In genomic region chr11:42890773-42891172, GRCh38 we compare ENCODE assay signal across 18 cellular contexts.
A peak's percentile ranks its signal among the peaks of the same experiment; 100 is the strongest.
DNase-seq lines count a peak whose midpoint lies in the region; FAIRE-seq and TF ChIP-seq lines count a peak whose summit lies in the region.
"Had no signal": no experiment of that assay in that cellular context is flagged by ENCODE, and none has a peak within 500 bp of the region (broad histone marks: within the 10 kb centered on the region; RNA-seq: fewer than 3 reads in every experiment).

No MANE protein-coding gene starts in this region.

- DNase-seq in NCI-H1105 treated with DMSO at 0.1 percent for 48 hours (lab: John Stamatoyannopoulos, UW), result peak; percentile 41
- no peak for DNase-seq in NCI-H1105 (lab: John Stamatoyannopoulos, UW)
- peak; percentile 48 for DNase-seq in COLO668 (lab: John Stamatoyannopoulos, UW; ENCODE audit: unreplicated experiment)
- peak; percentile 97 for DNase-seq in SK-N-DZ (ENCODE audit: low spot score)
- peak; percentile 43 for DNase-seq in kidney
- no peak for DNase-seq in H7
- no peak for DNase-seq in NCI-H1048 (lab: John Stamatoyannopoulos, UW)
- DNase-seq: CD8-positive, alpha-beta T cell; DND-41; HFFc6; NCI-H1694; NCI-H345; NCI-H526 treated with DMSO at 0.1 percent for 48 hours; OCI-M1; SIG-M5 had no signal

- H3K4me3 ChIP-seq in kidney (ENCODE audit: low read length in 2 of 2) (no peak overlapping the region), H7 (ENCODE audit: insufficient read depth, low read depth, low read length) (no peak overlapping the region)
- H3K4me3 ChIP-seq: BLaER1 had no signal

- no peak overlapping the region for H3K9ac ChIP-seq in kidney (ENCODE audit: low read length in 2 of 2)
- H3K9ac ChIP-seq: BLaER1 had no signal

- no peaks in the 10 kb centered on the region for H3K36me3 ChIP-seq in kidney (ENCODE audit: control insufficient read depth in 1 of 2, insufficient read depth in 2 of 2, low read length in 2 of 2)
- no peaks in the 10 kb centered on the region for H3K36me3 ChIP-seq in H7 (replicated peaks; ENCODE audit: control insufficient read depth, insufficient read depth, low read length)
- H3K36me3 ChIP-seq: BLaER1 had no signal

- H3K27me3 ChIP-seq in H7 (ENCODE audit: control insufficient read depth, insufficient read depth, low read length), result no peaks in the 10 kb centered on the region
- H3K27me3 ChIP-seq: BLaER1 had no signal

- no peak overlapping the region for H3K27ac ChIP-seq in kidney (ENCODE audit: low read depth in 2 of 2, low read length in 2 of 2)
- H3K27ac ChIP-seq: BLaER1 had no signal

- no peak for TF ChIP-seq CTCF in kidney (IDR thresholded peaks at IDR 0.05; ENCODE audit: borderline replicate concordance, extremely low read depth, insufficient read depth)

- H3K4me1 ChIP-seq in kidney (ENCODE audit: control insufficient read depth in 1 of 2, insufficient read depth in 1 of 2, low read depth in 1 of 2, low read length in 2 of 2), result no peaks in the 10 kb centered on the region

- no peak for FAIRE-seq in kidney (lab: Jason Lieb, UNC)
- FAIRE-seq: A204.1, H54 had no signal

- no peaks in the 10 kb centered on the region for H3K9me3 ChIP-seq in kidney (ENCODE audit: control insufficient read depth in 1 of 2, low read length in 2 of 2)
- H3K9me3 ChIP-seq: BLaER1 had no signal

- intact Hi-C loops in kidney (cut with DNase I), result no loop called here

Comparison
In these comparisons a context has a peak if more than half of its experiments do, and no peak if none do; other contexts are left out.
1. DNase-seq: peak in NCI-H1105 treated with DMSO at 0.1 percent for 48 hours (single experiment), COLO668 (single experiment), SK-N-DZ (single experiment) and kidney (single experiment); none in NCI-H1105 (single experiment), H7 (single experiment) and NCI-H1048 (single experiment).